In the genomic region with DNA sequence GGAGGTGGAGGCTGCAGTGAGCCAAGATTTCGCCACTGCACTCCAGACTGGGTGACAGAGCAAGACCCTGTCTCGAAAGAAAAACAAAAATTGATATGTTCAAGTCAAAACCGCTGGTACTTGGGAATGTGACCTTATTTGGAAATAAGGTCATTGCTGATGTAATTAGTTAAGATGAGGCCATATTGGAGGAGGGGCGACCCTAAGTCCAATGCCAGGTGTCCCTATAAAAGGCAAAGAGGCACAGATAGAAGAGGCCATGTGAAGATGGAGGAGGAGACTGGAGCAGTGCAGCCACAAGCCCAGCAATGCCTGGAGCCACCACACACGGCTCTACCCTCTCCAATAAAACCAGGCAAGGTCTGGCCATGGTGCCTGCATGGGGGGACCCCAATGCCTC, we compare ENCODE assay signal across 1 cellular context.
A peak's percentile ranks its signal among the peaks of the same experiment; 100 is the strongest.
TF ChIP-seq lines count a peak whose summit lies in the region.

No MANE protein-coding gene starts in this region.

TF ChIP-seq in HepG2, 621 proteins besides CTCF, POLR2A, EP300 and RAD21:
- no peak for TF ChIP-seq ETV5 (CRISPR knock-in tag; IDR thresholded peaks at IDR 0.05; ENCODE audit: borderline replicate concordance)
- peak; percentile 69; the same call in 1 of the 2 replicates for TF ChIP-seq SRF (IDR thresholded peaks at IDR 0.05; ENCODE audit: low read depth, low read length)
- no peak for TF ChIP-seq ZNF260 (CRISPR knock-in tag; IDR thresholded peaks at IDR 0.05; ENCODE audit: borderline replicate concordance, low read depth)
- no peak for TF ChIP-seq TP53 (CRISPR knock-in tag; conservative IDR thresholded peaks at IDR 0.05)
- no peak for TF ChIP-seq PCBP1 (IDR thresholded peaks at IDR 0.05; ENCODE audit: borderline replicate concordance, low read depth, low read length)
- TF ChIP-seq GFI1 (CRISPR knock-in tag; IDR thresholded peaks at IDR 0.05; ENCODE audit: borderline replicate concordance) = no peak
- no peak for TF ChIP-seq ZNF710 (CRISPR knock-in tag; IDR thresholded peaks at IDR 0.05; ENCODE audit: borderline replicate concordance)
- no peak for TF ChIP-seq MNT (IDR thresholded peaks at IDR 0.05)
- TF ChIP-seq ETV6 (CRISPR knock-in tag; conservative IDR thresholded peaks at IDR 0.05) = no peak
- no peak for TF ChIP-seq PREB (CRISPR knock-in tag; IDR thresholded peaks at IDR 0.05)
- TF ChIP-seq, protein P1, sequence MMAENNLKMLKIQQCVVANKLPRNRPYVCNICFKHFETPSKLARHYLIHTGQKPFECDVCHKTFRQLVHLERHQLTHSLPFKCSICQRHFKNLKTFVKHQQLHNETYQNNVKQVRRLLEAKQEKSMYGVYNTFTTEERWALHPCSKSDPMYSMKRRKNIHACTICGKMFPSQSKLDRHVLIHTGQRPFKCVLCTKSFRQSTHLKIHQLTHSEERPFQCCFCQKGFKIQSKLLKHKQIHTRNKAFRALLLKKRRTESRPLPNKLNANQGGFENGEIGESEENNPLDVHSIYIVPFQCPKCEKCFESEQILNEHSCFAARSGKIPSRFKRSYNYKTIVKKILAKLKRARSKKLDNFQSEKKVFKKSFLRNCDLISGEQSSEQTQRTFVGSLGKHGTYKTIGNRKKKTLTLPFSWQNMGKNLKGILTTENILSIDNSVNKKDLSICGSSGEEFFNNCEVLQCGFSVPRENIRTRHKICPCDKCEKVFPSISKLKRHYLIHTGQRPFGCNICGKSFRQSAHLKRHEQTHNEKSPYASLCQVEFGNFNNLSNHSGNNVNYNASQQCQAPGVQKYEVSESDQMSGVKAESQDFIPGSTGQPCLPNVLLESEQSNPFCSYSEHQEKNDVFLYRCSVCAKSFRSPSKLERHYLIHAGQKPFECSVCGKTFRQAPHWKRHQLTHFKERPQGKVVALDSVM (CRISPR knock-in tag; IDR thresholded peaks at IDR 0.05) = peak; percentile 2
TF ChIP-seq in HepG2: peak in this region for 2.
